Comparison of ENCODE assay signal across 22 cellular contexts in genomic region chrX:123581586-123581985, GRCh38.
A peak's percentile ranks its signal among the peaks of the same experiment; 100 is the strongest.
DNase-seq lines count a peak whose midpoint lies in the region; ATAC-seq, FAIRE-seq and TF ChIP-seq lines count a peak whose summit lies in the region.
"Had no signal": no experiment of that assay in that cellular context is flagged by ENCODE, and none has a peak within 500 bp of the region (broad histone marks: within the 10 kb centered on the region; RNA-seq: fewer than 3 reads in every experiment).

No MANE protein-coding gene starts in this region.

- H3K9me3 ChIP-seq in OCI-LY3 (ENCODE audit: insufficient read depth, low read length) (no peaks in the 10 kb centered on the region), BE2C (no peaks in the 10 kb centered on the region)
- H3K9me3 ChIP-seq: neutrophil, upper lobe of right lung had no signal

- peak overlapping the region; percentile 38 for H3K27ac ChIP-seq in OCI-LY3 (ENCODE audit: low read length)
- H3K27ac ChIP-seq: neutrophil, spleen, upper lobe of right lung had no signal

- H3K36me3 ChIP-seq in OCI-LY3 (replicated peaks; ENCODE audit: low read depth, low read length), result no peaks in the 10 kb centered on the region
- no peaks in the 10 kb centered on the region for H3K36me3 ChIP-seq in BE2C
- H3K36me3 ChIP-seq: neutrophil, spleen, upper lobe of right lung had no signal

- DNase-seq in GM10266 (ENCODE audit: extremely low spot score) (peak; percentile 14), GM19239 (ENCODE audit: insufficient read length, low spot score) (no peak), Right ventricle myocardium superior (no peak), BE2C (no peak)
- DNase-seq in stimulated activated CD4-positive, alpha-beta T cell treated with anti-CD3 and anti-CD28 coated beads, Interleukin-4, amount 100 ng/mL, for 4 hours, result no peak
- DNase-seq: 8988T; activated CD4-positive, alpha-beta T cell treated with anti-CD3 and anti-CD28 coated beads for 36 hours; activated T-cell treated with anti-CD3 and anti-CD28 coated beads, Interleukin-2, amount 50 U/mL, for 72 hours; Calu3; cerebellar nuclear complex; foreskin melanocyte; hippocampal formation; NCI-H146; NCI-H2171 treated with DMSO at 0.1 percent for 48 hours; NCI-H69; SIG-M5; spleen; upper lobe of right lung had no signal

- peaks cover 40% of the 10 kb centered on the region for H3K4me1 ChIP-seq in OCI-LY3 (ENCODE audit: low read length)
- no peaks in the 10 kb centered on the region for H3K4me1 ChIP-seq in BE2C
- H3K4me1 ChIP-seq: spleen, upper lobe of right lung had no signal

- H3K9ac ChIP-seq in OCI-LY3 (ENCODE audit: low read length), result peak overlapping the region; percentile 44

- peak; percentile 97 for FAIRE-seq in GM19239 (lab: Jason Lieb, UNC)

- no peaks in the 10 kb centered on the region for H4K20me1 ChIP-seq in OCI-LY3 (ENCODE audit: insufficient read depth, low read length)

- ATAC-seq in HG03095 (IDR thresholded peaks at IDR 0.05; ENCODE audit: unreplicated experiment), result peak; percentile 69
- no peak for ATAC-seq in Right ventricle myocardium superior (ENCODE audit: poor library complexity)
- no peak for ATAC-seq in HG02885 (IDR thresholded peaks at IDR 0.05; ENCODE audit: poor library complexity, unreplicated experiment)
- ATAC-seq: activated CD4-positive, alpha-beta T cell treated with anti-CD3 and anti-CD28 coated beads for 36 hours; activated T-cell treated with anti-CD3 and anti-CD28 coated beads, Interleukin-2, amount 50 U/mL, for 72 hours; upper lobe of right lung had no signal

- TF ChIP-seq CTCF in GM10266 (IDR thresholded peaks at IDR 0.05; ENCODE audit: control insufficient read depth, insufficient read depth, low read depth, missing control alignments) (no peak), OCI-LY3 (IDR thresholded peaks at IDR 0.05; ENCODE audit: low read depth, low read length) (no peak), BE2C (IDR thresholded peaks at IDR 0.05; ENCODE audit: low read depth, low read length) (no peak)

- no peak overlapping the region for H2AFZ ChIP-seq in OCI-LY3 (ENCODE audit: low read depth, low read length)

- H3K4me3 ChIP-seq in OCI-LY3 (ENCODE audit: low read length), result peak overlapping the region; percentile 69
- no peak overlapping the region for H3K4me3 ChIP-seq in BE2C (ENCODE audit: low read depth, low read length)
- H3K4me3 ChIP-seq: spleen, upper lobe of right lung had no signal

- intact Hi-C loops in Right ventricle myocardium superior (cut with DNase I), result no loop called here

- H3K27me3 ChIP-seq in OCI-LY3 (ENCODE audit: low read depth, low read length) (no peaks in the 10 kb centered on the region), BE2C (no peaks in the 10 kb centered on the region)
- H3K27me3 ChIP-seq: neutrophil, spleen, upper lobe of right lung had no signal

- H3K4me2 ChIP-seq in OCI-LY3 (ENCODE audit: low read length), result peak overlapping the region; percentile 84

- no peaks in the 10 kb centered on the region for H3K79me2 ChIP-seq in OCI-LY3 (ENCODE audit: low read length)
